Comparison of ENCODE assay signal across 16 cellular contexts in genomic region chr20:37200926-37201826, GRCh38. TPM values are rescaled to one million over a fixed set of nuclear protein-coding genes. Genes with fewer than 3 reads are reported as not detected.
DNase-seq lines count a peak whose midpoint lies in the region; ATAC-seq, FAIRE-seq and TF ChIP-seq lines count a peak whose summit lies in the region.
"Had no signal": no experiment of that assay in that cellular context is flagged by ENCODE, and none has a peak within 500 bp of the region (broad histone marks: within the 10 kb centered on the region; RNA-seq: fewer than 3 reads in every experiment).

No MANE protein-coding gene starts in this region.

- H4K20me1 ChIP-seq in Karpas-422 (ENCODE audit: insufficient read depth, low read depth, low read length), result peaks cover 28% of the 10 kb centered on the region

- no peaks in the 10 kb centered on the region for H3K9me2 ChIP-seq in Karpas-422 (replicated peaks; ENCODE audit: insufficient read depth, low read length)

- no peak for TF ChIP-seq CTCF in ascending aorta (IDR thresholded peaks at IDR 0.05)
- TF ChIP-seq CTCF in glutamatergic neuron (IDR thresholded peaks at IDR 0.05; ENCODE audit: partially characterized antibody, unreplicated experiment), result no peak

- FAIRE-seq in HTR-8/SVneo (lab: Jason Lieb, UNC), result peak; percentile 42
- FAIRE-seq: colon had no signal

- H3K4me1 Mint-ChIP-seq in glutamatergic neuron (ENCODE audit: low read depth, unreplicated experiment), result peaks cover 6% of the 10 kb centered on the region

- H2AFZ ChIP-seq in Karpas-422 (ENCODE audit: low read length), result no peak overlapping the region

- no peaks in the 10 kb centered on the region for H3K9me3 Mint-ChIP-seq in glutamatergic neuron (ENCODE audit: unreplicated experiment)
- H3K9me3 Mint-ChIP-seq: activated naive CD4-positive, alpha-beta T cell treated with anti-CD3 and anti-CD28 coated beads, Interleukin-2, amount 50 U/mL, for 72 hours had no signal

- H3K36me3 ChIP-seq in ascending aorta (peaks cover 40 to 59% of the 10 kb centered on the region in 2 donors), skeletal muscle satellite cell (ENCODE audit: insufficient read depth, low read length) (peaks cover 68% of the 10 kb centered on the region), Karpas-422 (ENCODE audit: insufficient read depth, low read length) (peaks cover 82% of the 10 kb centered on the region)

- intact Hi-C loops in ascending aorta (cut with DNase I) (loop anchor here (5.0 kb wide), 1 partner anchor 331 kb away; no protein-coding TSS in a partner anchor), right cardiac atrium (cut with DNase I) (loop anchor here in 2 of 4 donors (5.0 kb wide), 1 partner anchor 331 kb away; no protein-coding TSS in a partner anchor)

- WGBS in right cardiac atrium, result 94% methylated on average over 13 of the region's 13 CpGs

- no peaks in the 10 kb centered on the region for H3K36me3 Mint-ChIP-seq in glutamatergic neuron (ENCODE audit: unreplicated experiment)

- H3K4me3 ChIP-seq in ascending aorta (no peak overlapping the region), skeletal muscle satellite cell (ENCODE audit: low read length) (no peak overlapping the region), Karpas-422 (ENCODE audit: low read length) (no peak overlapping the region), right cardiac atrium (ENCODE audit: low read length) (no peak overlapping the region)
- H3K4me3 ChIP-seq: BLaER1 treated with 17β-estradiol and CSF1 and Interleukin-3, amounts not matched to agents 10 nM and 100 nM; testis had no signal

- H3K4me2 ChIP-seq in skeletal muscle satellite cell (ENCODE audit: low read length) (peak overlapping the region; percentile 72), Karpas-422 (ENCODE audit: low read depth, low read length, poor library complexity, severe bottlenecking) (no peak overlapping the region)
- H3K4me2 ChIP-seq: BLaER1 treated with 17β-estradiol and CSF1 and Interleukin-3, amounts not matched to agents 10 nM and 100 nM had no signal

- no peak overlapping the region for H3K4me3 Mint-ChIP-seq in glutamatergic neuron (ENCODE audit: unreplicated experiment)

- ATAC-seq in right cardiac atrium, result no peak
- ATAC-seq: activated naive CD4-positive, alpha-beta T cell treated with anti-CD3 and anti-CD28 coated beads, Interleukin-2, amount 50 U/mL, for 72 hours had no signal

- peak overlapping the region; percentile 62 for H3K27ac Mint-ChIP-seq in glutamatergic neuron (ENCODE audit: unreplicated experiment)

- no peak for DNase-seq in HTR-8/SVneo (ENCODE audit: insufficient read length, low spot score)
- no peak for DNase-seq in ascending aorta (ENCODE audit: low spot score in 2 of 2)
- no peak for DNase-seq in glutamatergic neuron
- no peak for DNase-seq in Karpas-422
- DNase-seq in right cardiac atrium, result no peak
- DNase-seq in activated CD4-positive, CD25-positive, alpha-beta regulatory T cell (lab: John Stamatoyannopoulos, UW), result no peak
- no peak for DNase-seq in medulla oblongata (ENCODE audit: extremely low spot score)
- DNase-seq: activated CD8-positive, alpha-beta memory T cell treated with anti-CD3 and anti-CD28 coated beads, Interleukin-2, amount 50 U/mL, for 48 hours; NCI-H187 treated with DMSO at 0.1 percent for 48 hours; nucleus accumbens; T-helper 1 cell; testis had no signal

- H3K27me3 ChIP-seq in ascending aorta, result no peaks in the 10 kb centered on the region
- H3K27me3 ChIP-seq in skeletal muscle satellite cell (ENCODE audit: control insufficient read depth, insufficient read depth, low read length), result no peaks in the 10 kb centered on the region
- no peaks in the 10 kb centered on the region for H3K27me3 ChIP-seq in Karpas-422 (ENCODE audit: low read length)
- H3K27me3 ChIP-seq in right cardiac atrium (ENCODE audit: control insufficient read depth, insufficient read depth), result no peaks in the 10 kb centered on the region
- H3K27me3 ChIP-seq: BLaER1 treated with 17β-estradiol and CSF1 and Interleukin-3, amounts not matched to agents 10 nM and 100 nM; testis had no signal

- H3K4me1 ChIP-seq in ascending aorta (no peaks in the 10 kb centered on the region), skeletal muscle satellite cell (ENCODE audit: control insufficient read depth, insufficient read depth, low read length) (peaks cover 10% of the 10 kb centered on the region), Karpas-422 (ENCODE audit: low read length) (no peaks in the 10 kb centered on the region), right cardiac atrium (ENCODE audit: control insufficient read depth, insufficient read depth, low read length) (no peaks in the 10 kb centered on the region)
- H3K4me1 ChIP-seq: BLaER1 treated with 17β-estradiol and CSF1 and Interleukin-3, amounts not matched to agents 10 nM and 100 nM; testis had no signal

- H3K27me3 Mint-ChIP-seq in glutamatergic neuron (ENCODE audit: unreplicated experiment), result peaks cover 2% of the 10 kb centered on the region

- H3K9ac ChIP-seq in skeletal muscle satellite cell (ENCODE audit: low read depth, low read length) (peak overlapping the region; percentile 76), Karpas-422 (ENCODE audit: low read length) (no peak overlapping the region)
- H3K9ac ChIP-seq: BLaER1 treated with 17β-estradiol and CSF1 and Interleukin-3, amounts not matched to agents 10 nM and 100 nM had no signal

- H3K79me2 ChIP-seq in Karpas-422 (ENCODE audit: low read length), result peaks cover 64% of the 10 kb centered on the region

- peak overlapping the region; percentile 15 to 68 for H3K27ac ChIP-seq in ascending aorta
- no peak overlapping the region for H3K27ac ChIP-seq in Karpas-422 (ENCODE audit: low read length)
- H3K27ac ChIP-seq in right cardiac atrium (ENCODE audit: low read length), result no peak overlapping the region
- H3K27ac ChIP-seq: BLaER1 treated with 17β-estradiol and CSF1 and Interleukin-3, amounts not matched to agents 10 nM and 100 nM had no signal

- H3K9me3 ChIP-seq in ascending aorta (no peaks in the 10 kb centered on the region), skeletal muscle satellite cell (replicated peaks; ENCODE audit: low read length) (no peaks in the 10 kb centered on the region), Karpas-422 (ENCODE audit: low read length) (no peaks in the 10 kb centered on the region), right cardiac atrium (ENCODE audit: control insufficient read depth, low read length) (no peaks in the 10 kb centered on the region)
- H3K9me3 ChIP-seq: BLaER1 treated with 17β-estradiol and CSF1 and Interleukin-3, amounts not matched to agents 10 nM and 100 nM; testis had no signal

RNA-seq across cellular contexts. Expression of gene MROH8, which starts 21.8 kb away (rescaled TPM):
- total RNA-seq in ascending aorta, result not detected
- total RNA-seq in glutamatergic neuron (ENCODE audit: unreplicated experiment), result 2.6 TPM
- 0.51 and 1.5 TPM in 2 replicates for total RNA-seq in skeletal muscle satellite cell (2012; rRNA removed)
- total RNA-seq in Karpas-422 (2014; rRNA removed; shearing (Covaris generic); ENCODE audit: low replicate concordance), result 1.3 and 1.9 TPM in 2 replicates
- total RNA-seq in right cardiac atrium, result 1 to 10 TPM; 5.4 to 8.4 (median 6.6) TPM
- 3.8 TPM for polyA plus RNA-seq in right cardiac atrium

RNA-seq across cellular contexts. Expression of gene RPN2, which starts 22.0 kb away (rescaled TPM):
- total RNA-seq in ascending aorta (114 TPM), glutamatergic neuron (ENCODE audit: unreplicated experiment) (156 TPM), right cardiac atrium (100 to 1,000 TPM in 3 of 4 donors, 10 to 100 TPM in 1; 82.7 to 119 (median 113) TPM)
- 169 and 193 TPM in 2 replicates for total RNA-seq in skeletal muscle satellite cell (2012; rRNA removed)
- total RNA-seq in Karpas-422 (2014; rRNA removed; shearing (Covaris generic); ENCODE audit: low replicate concordance), result 125 and 283 TPM in 2 replicates
- polyA plus RNA-seq in right cardiac atrium, result 72.1 TPM

Comparison
In these comparisons a context has a peak if more than half of its experiments do, and no peak if none do; other contexts are left out.
1. H3K27ac ChIP-seq: peak in ascending aorta (2 of 2); none in Karpas-422 (single experiment) and right cardiac atrium (single experiment).